ENCODE assay signal across 8 cellular contexts in genomic region chr10:60778978-60779668, GRCh38. TPM values are rescaled to one million over a fixed set of nuclear protein-coding genes. Genes with fewer than 3 reads are reported as not detected.
DNase-seq lines count a peak whose midpoint lies in the region; ATAC-seq, FAIRE-seq and TF ChIP-seq lines count a peak whose summit lies in the region.

No MANE protein-coding gene starts in this region.

- H3K9ac ChIP-seq in OCI-LY3 (ENCODE audit: low read length), result peak overlapping the region; percentile 98

- FAIRE-seq in frontal cortex (lab: Jason Lieb, UNC), result no peak

- ATAC-seq in psoas muscle, result no peak

- DNase-seq in NCI-H1105 treated with DMSO at 0.1 percent for 48 hours (lab: John Stamatoyannopoulos, UW) (peak; percentile 10), NCI-H1105 (lab: John Stamatoyannopoulos, UW) (no peak), HEK293T (ENCODE audit: extremely low spot score) (no peak), erythroblast (lab: John Stamatoyannopoulos, UW) (peak; percentile 56 to 68), psoas muscle (no peak), frontal cortex (ENCODE audit: low spot score in 2 of 2) (no peak)
- no peak for DNase-seq in stimulated activated CD4-positive, alpha-beta T cell treated with anti-CD3 and anti-CD28 coated beads, Interleukin-1b, Interleukin-23, amount 100 ng/mL, for 48 hours

- H3K79me2 ChIP-seq in OCI-LY3 (ENCODE audit: low read length), result peaks cover 59% of the 10 kb centered on the region

- CTCF ChIA-PET in HEK293T (lab: Yijun Ruan, JAX), result no interaction called here

- H3K27me3 ChIP-seq in OCI-LY3 (ENCODE audit: low read depth, low read length) (no peaks in the 10 kb centered on the region), psoas muscle (ENCODE audit: insufficient read depth in 3 of 3, low read length in 2 of 3) (no peaks in the 10 kb centered on the region)

- intact Hi-C loops in psoas muscle (cut with DNase I), result no loop called here

- H3K9me3 ChIP-seq in OCI-LY3 (ENCODE audit: insufficient read depth, low read length) (no peaks in the 10 kb centered on the region), psoas muscle (no peaks in the 10 kb centered on the region)

- H3K4me1 ChIP-seq in OCI-LY3 (ENCODE audit: low read length) (peaks cover 17% of the 10 kb centered on the region; the same call in 1 of the 2 replicates), psoas muscle (peaks cover 4% of the 10 kb centered on the region)

- H3K36me3 ChIP-seq in OCI-LY3 (replicated peaks; ENCODE audit: low read depth, low read length) (peaks cover 36% of the 10 kb centered on the region), psoas muscle (ENCODE audit: insufficient read depth in 1 of 2, low read depth in 1 of 2) (no peaks in the 10 kb centered on the region)

- H3K4me2 ChIP-seq in OCI-LY3 (ENCODE audit: low read length), result peak overlapping the region; percentile 92

- TF ChIP-seq POLR2A in erythroblast (IDR thresholded peaks at IDR 0.05; ENCODE audit: low read length), result no peak

- H3K27ac ChIP-seq in OCI-LY3 (ENCODE audit: low read length), result peak overlapping the region; percentile 83
- no peak overlapping the region for H3K27ac ChIP-seq in psoas muscle

- H2AFZ ChIP-seq in OCI-LY3 (ENCODE audit: low read depth, low read length), result no peak overlapping the region

- peaks cover 49% of the 10 kb centered on the region for H4K20me1 ChIP-seq in OCI-LY3 (ENCODE audit: insufficient read depth, low read length)

- 1 to 3% (median 2%) methylated on average over 14 of the region's 14 CpGs for WGBS in psoas muscle, 3 donors

- H3K4me3 ChIP-seq in OCI-LY3 (ENCODE audit: low read length), result peak overlapping the region; percentile 99
- H3K4me3 ChIP-seq in psoas muscle, result peak overlapping the region; percentile 67

- TF ChIP-seq CTCF in OCI-LY3 (IDR thresholded peaks at IDR 0.05; ENCODE audit: low read depth, low read length) (no peak), psoas muscle (IDR thresholded peaks at IDR 0.05) (no peak)

- POLR2A ChIA-PET in HEK293T (lab: Yijun Ruan, JAX), result interaction anchor here (0.8 to 1.9 kb wide), 4 partner anchors 13 to 145 kb away, joined by 3 to 6 read pairs (median 3); no protein-coding TSS in a partner anchor

TF ChIP-seq in HEK293T, 16 proteins besides CTCF, POLR2A, EP300 and RAD21:
- TF ChIP-seq FOXM1 (IDR thresholded peaks at IDR 0.05; ENCODE audit: borderline replicate concordance) (no peak), ZNF384 (IDR thresholded peaks at IDR 0.05) (peak; percentile 66; the same call in 1 of the 2 replicates)

RNA-seq across cellular contexts. Expression of gene CDK1, which starts 0.8 kb away (rescaled TPM):
- total RNA-seq in psoas muscle, result under 1 TPM; 0.44 to 0.92 (median 0.61) TPM
- polyA plus RNA-seq in psoas muscle, result 1 to 10 TPM in 1 of 3 donors, under 1 TPM in 2; 0.47 to 1.5 (median 0.59) TPM
- total RNA-seq in frontal cortex, result 15.1 TPM

Comparison
In these comparisons a context has a peak if more than half of its experiments do, and no peak if none do; other contexts are left out.
1. DNase-seq: peak in NCI-H1105 treated with DMSO at 0.1 percent for 48 hours (single experiment) and erythroblast (2 of 2); none in NCI-H1105 (single experiment), HEK293T (single experiment), psoas muscle (0 of 2), stimulated activated CD4-positive, alpha-beta T cell treated with anti-CD3 and anti-CD28 coated beads, Interleukin-1b, Interleukin-23, amount 100 ng/mL, for 48 hours (single experiment) and frontal cortex (0 of 2).